12 cellular contexts compared by ENCODE assay signal in the genomic region with DNA sequence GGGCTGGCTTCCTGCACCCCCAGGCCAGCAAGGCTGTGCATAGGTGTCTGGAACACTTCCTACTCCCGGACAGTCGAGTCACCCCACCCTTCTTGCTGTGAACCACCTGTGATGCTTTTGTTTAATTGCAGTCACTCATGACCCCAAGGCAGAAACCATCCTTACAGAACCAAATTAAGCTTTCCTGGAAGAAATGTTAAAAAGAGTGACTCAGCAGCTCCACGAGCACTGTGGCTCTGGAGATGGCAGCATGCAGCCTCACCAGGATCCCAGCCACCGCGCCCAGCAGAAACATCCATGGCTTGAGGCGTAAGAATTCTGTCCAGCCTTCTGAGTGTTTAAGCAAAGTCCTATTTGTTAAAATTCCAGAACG. TPM values are rescaled to one million over a fixed set of nuclear protein-coding genes. Genes with fewer than 3 reads are reported as not detected.
DNase-seq lines count a peak whose midpoint lies in the region; ATAC-seq and TF ChIP-seq lines count a peak whose summit lies in the region.
"Had no signal": no experiment of that assay in that cellular context is flagged by ENCODE, and none has a peak within 500 bp of the region (broad histone marks: within the 10 kb centered on the region; RNA-seq: fewer than 3 reads in every experiment).

No MANE protein-coding gene starts in this region.

- H3K4me3 ChIP-seq in BLaER1, result no peak overlapping the region
- H3K4me3 ChIP-seq: HAP-1 had no signal

- H3K56ac ChIP-seq in H9 (ENCODE audit: insufficient read length, low read depth, low read length), result no peak overlapping the region

- no peak overlapping the region for H3K9ac ChIP-seq in BLaER1
- no peak overlapping the region for H3K9ac ChIP-seq in H9 (ENCODE audit: extremely low read depth, insufficient read length, low read length)

- H3K4me2 ChIP-seq in BLaER1 (peak overlapping the region; percentile 75), H9 (ENCODE audit: insufficient read depth, insufficient read length, low read length) (no peak overlapping the region)

- no peak overlapping the region for H4K8ac ChIP-seq in H9 (replicated peaks; ENCODE audit: insufficient read length, low read depth, low read length)

- no peaks in the 10 kb centered on the region for H3K9me3 ChIP-seq in BLaER1
- H3K9me3 ChIP-seq in H9 (ENCODE audit: control insufficient read depth, low read depth, low read length), result no peaks in the 10 kb centered on the region
- H3K9me3 ChIP-seq: HAP-1 had no signal

- ATAC-seq in memory B cell (ENCODE audit: low read depth), result no peak
- ATAC-seq in HG02610 (IDR thresholded peaks at IDR 0.05; ENCODE audit: unreplicated experiment), result no peak
- no peak for ATAC-seq in HG02763 (IDR thresholded peaks at IDR 0.05; ENCODE audit: unreplicated experiment)

- H4K91ac ChIP-seq in H9 (ENCODE audit: insufficient read length, low read depth, low read length), result no peak overlapping the region

- H3K79me2 ChIP-seq in H9 (ENCODE audit: insufficient read depth, low read length), result no peaks in the 10 kb centered on the region

- H2BK12ac ChIP-seq in H9 (ENCODE audit: insufficient read length, low read depth, low read length), result no peak overlapping the region

- no peak overlapping the region for H3K4ac ChIP-seq in H9 (ENCODE audit: low read depth, low read length)

- no peak overlapping the region for H2BK120ac ChIP-seq in H9 (ENCODE audit: low read depth, low read length, poor library complexity, severe bottlenecking)

- no CpG with 5 or more reads among the region's 7 CpGs for WGBS in H9 (ENCODE audit: extremely low coverage, insufficient read length, low lambda C conversion rate)

- no peaks in the 10 kb centered on the region for H3K27me3 ChIP-seq in BLaER1
- no peaks in the 10 kb centered on the region for H3K27me3 ChIP-seq in H9 (ENCODE audit: insufficient read depth, low read length)

- H2AFZ ChIP-seq in H9 (ENCODE audit: low read length), result no peak overlapping the region

- H4K20me1 ChIP-seq in BLaER1 (peaks cover 96% of the 10 kb centered on the region), H9 (ENCODE audit: control insufficient read depth, insufficient read depth, insufficient read length) (no peaks in the 10 kb centered on the region)

- H2BK15ac ChIP-seq in H9 (ENCODE audit: low read depth, low read length), result no peak overlapping the region

- peaks cover 3% of the 10 kb centered on the region for H3K79me1 ChIP-seq in H9 (ENCODE audit: insufficient read depth, low read depth, low read length, poor library complexity, severe bottlenecking)

- H2BK5ac ChIP-seq in H9 (ENCODE audit: insufficient read length, low read length), result no peak overlapping the region

- no peaks in the 10 kb centered on the region for H3K27me3 Mint-ChIP-seq in H9 (ENCODE audit: low read depth)
- no peaks in the 10 kb centered on the region for H3K27me3 Mint-ChIP-seq in memory B cell

- H2AK5ac ChIP-seq in H9 (ENCODE audit: insufficient read length, low read length), result no peak overlapping the region

- DNase-seq in H9 (no peak), amniotic stem cell (lab: John Stamatoyannopoulos, UW) (peak; percentile 82), memory B cell (ENCODE audit: low spot score in 2 of 2) (no peak), ureter (ENCODE audit: low spot score) (no peak)
- DNase-seq in activated naive CD4-positive, alpha-beta T cell (lab: John Stamatoyannopoulos, UW), result no peak
- DNase-seq: cerebellar nuclear complex, NCI-H1436 had no signal

- H3K23me2 ChIP-seq in H9 (ENCODE audit: insufficient read length, low read depth, low read length, poor library complexity, severe bottlenecking), result peaks cover 2% of the 10 kb centered on the region

- H3K27ac Mint-ChIP-seq in H9 (peak overlapping the region in 2 of 3 experiments; percentile 40 to 93; a peak in 3 of 7 replicates), memory B cell (peak overlapping the region; percentile 31)

- no peak overlapping the region for H4K5ac ChIP-seq in H9 (ENCODE audit: insufficient read length, low read depth, low read length)

- no peak overlapping the region for H3K23ac ChIP-seq in H9 (ENCODE audit: insufficient read length, low read depth, low read length)

- H3K36me3 ChIP-seq in BLaER1, result peaks cover 89% of the 10 kb centered on the region

- no peak overlapping the region for H3K4me3 Mint-ChIP-seq in H9
- no peak overlapping the region for H3K4me3 Mint-ChIP-seq in memory B cell

- 0 out of 2 replicates have a peak overlapping the region, but pooled peaks have one; percentile 44 for H3K27ac ChIP-seq in BLaER1
- H3K27ac ChIP-seq in H9 (ENCODE audit: insufficient read length, low read depth, low read length), result no peak overlapping the region

- H3K18ac ChIP-seq in H9 (ENCODE audit: insufficient read length, low read depth, low read length), result no peak overlapping the region

- no peak overlapping the region for H3T11ph ChIP-seq in H9 (ENCODE audit: low read length)

- no peak overlapping the region for H2BK20ac ChIP-seq in H9 (ENCODE audit: low read depth, low read length, poor library complexity, severe bottlenecking)

- peaks cover 24 to 68% (median 52%) of the 10 kb centered on the region in 3 experiments for H3K36me3 Mint-ChIP-seq in H9 (ENCODE audit: insufficient read depth in 1 of 3, low read depth in 3 of 3)
- H3K36me3 Mint-ChIP-seq in memory B cell, result peaks cover 30% of the 10 kb centered on the region

- H3K14ac ChIP-seq in H9 (ENCODE audit: insufficient read depth, low read length), result no peak overlapping the region

- TF ChIP-seq CTCF in H9 (conservative IDR thresholded peaks at IDR 0.05), result no peak

- H3K4me1 ChIP-seq in BLaER1 (peaks cover 60% of the 10 kb centered on the region), H9 (ENCODE audit: insufficient read depth, low read length) (no peaks in the 10 kb centered on the region)

- peaks cover 4 to 12% of the 10 kb centered on the region in 2 experiments; a peak in 2 of 4 replicates for H3K4me1 Mint-ChIP-seq in H9
- peaks cover 26% of the 10 kb centered on the region for H3K4me1 Mint-ChIP-seq in memory B cell

- H3K9me3 Mint-ChIP-seq in H9 (no peaks in the 10 kb centered on the region), memory B cell (no peaks in the 10 kb centered on the region)

RNA-seq across cellular contexts. Expression of a gene that starts 28.8 kb away (rescaled TPM):
- total RNA-seq in H9 (2021), result 44.1 TPM in 2 replicates
- total RNA-seq in ureter, result 31.1 TPM

RNA-seq across cellular contexts. Expression of a gene that starts 28.9 kb away (rescaled TPM):
- total RNA-seq in H9 (2021) (24.4 and 26.0 TPM in 2 replicates), ureter (21.3 TPM)

RNA-seq across cellular contexts. Expression of a gene that starts 51.5 kb away (rescaled TPM):
- not detected in 2 replicates for total RNA-seq in H9 (2021)
- total RNA-seq in ureter, result not detected
- total RNA-seq: lung microvascular endothelial cell had no signal
